Comparison of ENCODE assay signal across 12 cellular contexts in the genomic region with DNA sequence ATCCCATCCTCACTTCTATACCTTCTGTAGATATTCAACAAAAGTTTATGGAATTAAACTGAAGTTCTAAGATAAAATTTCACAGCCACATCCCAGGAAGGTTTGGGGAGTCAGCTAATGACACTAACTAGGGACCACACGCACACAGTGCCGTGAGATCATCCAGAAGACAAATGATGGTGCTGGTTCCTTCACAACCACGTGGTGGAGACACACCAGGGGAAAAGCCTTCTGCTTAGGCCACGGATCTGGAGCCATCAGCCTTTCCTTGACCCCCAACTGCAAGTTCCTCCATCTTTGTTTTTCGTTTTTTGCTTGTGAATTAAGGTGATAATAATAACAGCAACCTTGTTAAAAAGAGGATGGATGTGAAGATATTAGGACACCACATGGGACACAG.
"Had no signal": no experiment of that assay in that cellular context is flagged by ENCODE, and none has a peak within 500 bp of the region (broad histone marks: within the 10 kb centered on the region; RNA-seq: fewer than 3 reads in every experiment).

No MANE protein-coding gene starts in this region.

- H3K27me3 Mint-ChIP-seq: activated CD4-positive, alpha-beta memory T cell treated with anti-CD3 and anti-CD28 coated beads, Interleukin-2, amount 10 ng/mL, durations not matched to agents 7 days and 5 days had no signal

- H3K27ac ChIP-seq: ascending aorta, skin epidermis, stomach, thoracic aorta had no signal

- H3K27me3 ChIP-seq: ascending aorta, stomach had no signal

- DNase-seq: activated CD4-positive, alpha-beta memory T cell treated with anti-CD3 and anti-CD28 coated beads, Interleukin-2, amount 10 ng/mL, durations not matched to agents 7 days and 5 days; activated CD8-positive, alpha-beta memory T cell treated with anti-CD3 and anti-CD28 coated beads, Interleukin-2, amount 50 U/mL, for 48 hours; activated naive CD4-positive, alpha-beta T cell; hypothalamus; midbrain; retina; stimulated activated CD4-positive, alpha-beta T cell treated with anti-CD3 and anti-CD28 coated beads, Interleukin-4, amount 100 ng/mL, for 4 hours; stomach had no signal

- H3K36me3 ChIP-seq: ascending aorta, stomach, thoracic aorta had no signal

- H3K4me1 Mint-ChIP-seq: activated CD4-positive, alpha-beta memory T cell treated with anti-CD3 and anti-CD28 coated beads, Interleukin-2, amount 10 ng/mL, durations not matched to agents 7 days and 5 days had no signal

- H3K4me3 Mint-ChIP-seq: activated CD4-positive, alpha-beta memory T cell treated with anti-CD3 and anti-CD28 coated beads, Interleukin-2, amount 10 ng/mL, durations not matched to agents 7 days and 5 days; T-helper 2 cell treated with Interferon-gamma antibody and Interleukin-4, amounts not matched to agents 5 μg/mL and 100 μg/mL, for 36 hours had no signal

- H3K27ac Mint-ChIP-seq: activated CD4-positive, alpha-beta memory T cell treated with anti-CD3 and anti-CD28 coated beads, Interleukin-2, amount 10 ng/mL, durations not matched to agents 7 days and 5 days; T-helper 2 cell treated with Interferon-gamma antibody and Interleukin-4, amounts not matched to agents 5 μg/mL and 100 μg/mL, for 36 hours had no signal

- H3K4me3 ChIP-seq: ascending aorta, skin epidermis, stomach, thoracic aorta had no signal

- H3K9me3 ChIP-seq: ascending aorta, stomach, thoracic aorta had no signal

- H3K9me3 Mint-ChIP-seq: activated CD4-positive, alpha-beta memory T cell treated with anti-CD3 and anti-CD28 coated beads, Interleukin-2, amount 10 ng/mL, durations not matched to agents 7 days and 5 days; T-helper 2 cell treated with Interferon-gamma antibody and Interleukin-4, amounts not matched to agents 5 μg/mL and 100 μg/mL, for 36 hours had no signal
